ENCODE assay signal across 11 cellular contexts in genomic region chr10:62112963-62113362, GRCh38.
DNase-seq lines count a peak whose midpoint lies in the region; ATAC-seq and TF ChIP-seq lines count a peak whose summit lies in the region.
"Had no signal": no experiment of that assay in that cellular context is flagged by ENCODE, and none has a peak within 500 bp of the region (broad histone marks: within the 10 kb centered on the region; RNA-seq: fewer than 3 reads in every experiment).

No MANE protein-coding gene starts in this region.

- H3K27me3 Mint-ChIP-seq in Caco-2 (ENCODE audit: insufficient read depth, unreplicated experiment): no peaks in the 10 kb centered on the region
- H3K27me3 Mint-ChIP-seq in HFFc6 (ENCODE audit: insufficient read depth): no peaks in the 10 kb centered on the region; the same call in none of the 2 replicates

- no peaks in the 10 kb centered on the region for H3K36me3 Mint-ChIP-seq in Caco-2 (ENCODE audit: insufficient read depth, unreplicated experiment)
- H3K36me3 Mint-ChIP-seq in HFFc6 (ENCODE audit: low read depth): no peaks in the 10 kb centered on the region
- H3K36me3 Mint-ChIP-seq: CD14-positive monocyte had no signal

- H3K36me3 ChIP-seq in Caco-2 (ENCODE audit: control insufficient read depth, insufficient read depth, low read length): no peaks in the 10 kb centered on the region
- no peaks in the 10 kb centered on the region for H3K36me3 ChIP-seq in OCI-LY3 (replicated peaks; ENCODE audit: low read depth, low read length)
- no peaks in the 10 kb centered on the region for H3K36me3 ChIP-seq in osteoblast (ENCODE audit: insufficient read depth, low read length)
- H3K36me3 ChIP-seq in Peyer's patch: no peaks in the 10 kb centered on the region
- no peaks in the 10 kb centered on the region for H3K36me3 ChIP-seq in HAP-1 (replicated peaks)

- POLR2A ChIA-PET in Caco-2 (lab: Charles Lee): no interaction called here

- H3K4me1 Mint-ChIP-seq in Caco-2 (ENCODE audit: low read depth, unreplicated experiment) (peaks cover 41% of the 10 kb centered on the region), HFFc6 (ENCODE audit: low read depth) (peaks cover 36% of the 10 kb centered on the region)

- H3K4me3 ChIP-seq in Caco-2 (ENCODE audit: low read depth, low read length) (no peak overlapping the region), OCI-LY3 (ENCODE audit: low read length) (no peak overlapping the region), osteoblast (ENCODE audit: insufficient read depth, low read length) (no peak overlapping the region), Peyer's patch (no peak overlapping the region), HAP-1 (no peak overlapping the region)

- H2AFZ ChIP-seq in OCI-LY3 (ENCODE audit: low read depth, low read length): no peak overlapping the region
- peak overlapping the region; percentile 17 for H2AFZ ChIP-seq in osteoblast (ENCODE audit: low read length)

- H3K27ac ChIP-seq in OCI-LY3 (ENCODE audit: low read length) (no peak overlapping the region), VCaP (peak overlapping the region; percentile 23; the same call in 1 of the 2 replicates), osteoblast (ENCODE audit: low read depth, low read length) (no peak overlapping the region), Peyer's patch (no peak overlapping the region)

- no peak for TF ChIP-seq POLR2A in Peyer's patch (IDR thresholded peaks at IDR 0.05)

- TF ChIP-seq CTCF in Caco-2 (IDR thresholded peaks at IDR 0.05; ENCODE audit: insufficient read depth in 1 of 2, low read depth in 1 of 2, low read length in 1 of 2, severe bottlenecking in 1 of 2, unreplicated experiment in 1 of 2): no peak
- TF ChIP-seq CTCF in OCI-LY3 (IDR thresholded peaks at IDR 0.05; ENCODE audit: low read depth, low read length): no peak
- no peak for TF ChIP-seq CTCF in VCaP (conservative IDR thresholded peaks at IDR 0.05)
- no peak for TF ChIP-seq CTCF in osteoblast (IDR thresholded peaks at IDR 0.05; ENCODE audit: extremely low read depth, low read depth, low read length)
- TF ChIP-seq CTCF in Peyer's patch (IDR thresholded peaks at IDR 0.05): no peak
- no peak for TF ChIP-seq CTCF in HFFc6 (IDR thresholded peaks at IDR 0.05)

- H3K9me3 ChIP-seq in Caco-2: no peaks in the 10 kb centered on the region
- no peaks in the 10 kb centered on the region for H3K9me3 ChIP-seq in OCI-LY3 (ENCODE audit: insufficient read depth, low read length)
- no peaks in the 10 kb centered on the region for H3K9me3 ChIP-seq in osteoblast (ENCODE audit: low read depth, low read length)
- H3K9me3 ChIP-seq in Peyer's patch: no peaks in the 10 kb centered on the region
- no peaks in the 10 kb centered on the region for H3K9me3 ChIP-seq in HAP-1

- intact Hi-C loops in Caco-2 (cut with micrococcal nuclease; ENCODE audit: unreplicated experiment): loop anchor here (1.0 kb wide), 2 partner anchors 15 to 19 kb away; no protein-coding TSS in a partner anchor

- peak overlapping the region; percentile 14 for H3K4me2 ChIP-seq in OCI-LY3 (ENCODE audit: low read length)
- no peak overlapping the region for H3K4me2 ChIP-seq in osteoblast (ENCODE audit: insufficient read depth, low read length)

- in situ Hi-C loops in HAP-1 (cut with MboI; ENCODE audit: low sequenced_read_pairs): no loop called here

- no peak for ATAC-seq in HG02885 (IDR thresholded peaks at IDR 0.05; ENCODE audit: poor library complexity, unreplicated experiment)

- H3K4me3 Mint-ChIP-seq in Caco-2 (ENCODE audit: unreplicated experiment): no peak overlapping the region
- no peak overlapping the region for H3K4me3 Mint-ChIP-seq in HFFc6
- H3K4me3 Mint-ChIP-seq: CD14-positive monocyte had no signal

- H3K9ac ChIP-seq in OCI-LY3 (ENCODE audit: low read length): no peak overlapping the region

- DNase-seq in Caco-2 (no peak), osteoblast (ENCODE audit: insufficient read length, low spot score, missing footprints) (no peak), Peyer's patch (no peak), HAP-1 (ENCODE audit: low spot score in 2 of 2) (no peak), HFFc6 (no peak)
- DNase-seq: DMS 273 treated with DMSO at 0.1 percent for 48 hours, HCEC 1CT had no signal

- no TSS peak for BruUV-seq in Caco-2 (replicated peaks; lab: Mats Ljungman, UMichigan)

- H3K9me3 Mint-ChIP-seq in Caco-2 (ENCODE audit: unreplicated experiment) (no peaks in the 10 kb centered on the region), HFFc6 (no peaks in the 10 kb centered on the region)

- H3K27ac Mint-ChIP-seq in Caco-2 (ENCODE audit: unreplicated experiment) (peak overlapping the region; percentile 48), HFFc6 (no peak overlapping the region)
- H3K27ac Mint-ChIP-seq: CD14-positive monocyte had no signal

- H3K27me3 ChIP-seq in Caco-2 (replicated peaks; ENCODE audit: control insufficient read depth, insufficient read depth, low read length): no peaks in the 10 kb centered on the region
- no peaks in the 10 kb centered on the region for H3K27me3 ChIP-seq in OCI-LY3 (ENCODE audit: low read depth, low read length)
- no peaks in the 10 kb centered on the region for H3K27me3 ChIP-seq in osteoblast (ENCODE audit: insufficient read depth, low read length)
- no peaks in the 10 kb centered on the region for H3K27me3 ChIP-seq in Peyer's patch
- H3K27me3 ChIP-seq in HAP-1 (ENCODE audit: low read depth): no peaks in the 10 kb centered on the region

- H3K4me1 ChIP-seq in Caco-2: peaks cover 30% of the 10 kb centered on the region
- peaks cover 54% of the 10 kb centered on the region for H3K4me1 ChIP-seq in OCI-LY3 (ENCODE audit: low read length)
- H3K4me1 ChIP-seq in osteoblast (ENCODE audit: insufficient read depth, low read length): peaks cover 9% of the 10 kb centered on the region
- H3K4me1 ChIP-seq in Peyer's patch: peaks cover 0 to 9% (median 5%) of the 10 kb centered on the region in 4 donors
- H3K4me1 ChIP-seq in HAP-1: no peaks in the 10 kb centered on the region; the same call in 1 of the 2 replicates

- H4K20me1 ChIP-seq in OCI-LY3 (ENCODE audit: insufficient read depth, low read length): no peaks in the 10 kb centered on the region
- H4K20me1 ChIP-seq in osteoblast (ENCODE audit: insufficient read depth, low read length): no peaks in the 10 kb centered on the region

- CTCF ChIA-PET in Caco-2 (lab: Charles Lee): no interaction called here

- H3K79me2 ChIP-seq in OCI-LY3 (ENCODE audit: low read length): no peaks in the 10 kb centered on the region
- no peaks in the 10 kb centered on the region for H3K79me2 ChIP-seq in osteoblast (ENCODE audit: insufficient read depth, low read length)
